Comparison of ENCODE assay signal across 21 cellular contexts in genomic region chr4:183919173-183919572, GRCh38. TPM values are rescaled to one million over a fixed set of nuclear protein-coding genes. Genes with fewer than 3 reads are reported as not detected.
DNase-seq lines count a peak whose midpoint lies in the region; ATAC-seq, FAIRE-seq and TF ChIP-seq lines count a peak whose summit lies in the region.
"Had no signal": no experiment of that assay in that cellular context is flagged by ENCODE, and none has a peak within 500 bp of the region (broad histone marks: within the 10 kb centered on the region; RNA-seq: fewer than 3 reads in every experiment).

No MANE protein-coding gene starts in this region.

- TF ChIP-seq RAD21 in SK-N-SH (IDR thresholded peaks at IDR 0.05; ENCODE audit: low read length), result no peak

- H3K4me1 ChIP-seq in SK-N-SH (ENCODE audit: control insufficient read depth in 1 of 2, insufficient read depth in 2 of 2, low read depth in 1 of 2, low read length in 1 of 2) (peaks cover 0 to 16% of the 10 kb centered on the region in 2 experiments; a peak in 1 of 4 replicates), endodermal cell (ENCODE audit: control insufficient read depth, insufficient read depth, low read length) (peaks cover 4% of the 10 kb centered on the region), left lung (no peaks in the 10 kb centered on the region), upper lobe of right lung (no peaks in the 10 kb centered on the region)

- CTCF ChIA-PET in SK-N-SH (lab: Yijun Ruan, JAX), result interaction anchor here (0.8 to 1.4 kb wide), 2 partner anchors 9 to 43 kb away, joined by 3 to 4 read pairs; no protein-coding TSS in a partner anchor

- H3K4me1 Mint-ChIP-seq in endodermal cell, result peaks cover 23% of the 10 kb centered on the region
- H3K4me1 Mint-ChIP-seq: CD8-positive, alpha-beta memory T cell had no signal

- no peak for TF ChIP-seq POLR2A in GM12892 (IDR thresholded peaks at IDR 0.05; ENCODE audit: low read depth, low read length)

- ATAC-seq in SK-N-SH treated with all-trans-retinoic acid at 6 μM for 48 hours (no peak; the same call in 2 of the 3 replicates), left lung (peak; percentile 24), upper lobe of right lung (peak; percentile 55), HG02938 (IDR thresholded peaks at IDR 0.05; ENCODE audit: unreplicated experiment) (no peak), GM21576 (IDR thresholded peaks at IDR 0.05; ENCODE audit: unreplicated experiment) (no peak)
- ATAC-seq: GM12878 had no signal

- peak overlapping the region in 1 of 2 experiments; percentile 64; a peak in 2 of 4 replicates for H3K27ac ChIP-seq in SK-N-SH (ENCODE audit: low read depth in 2 of 2, low read length in 1 of 2)
- H3K27ac ChIP-seq in endodermal cell (ENCODE audit: low read depth, low read length), result no peak overlapping the region
- H3K27ac ChIP-seq in left lung, result no peak overlapping the region
- no peak overlapping the region for H3K27ac ChIP-seq in upper lobe of right lung
- H3K27ac ChIP-seq: HL-60 had no signal

- H3K36me3 ChIP-seq in SK-N-SH (replicated peaks in 1 of 2; ENCODE audit: control insufficient read depth in 1 of 2, insufficient read depth in 2 of 2, low read length in 1 of 2) (no peaks in the 10 kb centered on the region), endodermal cell (ENCODE audit: control insufficient read depth, insufficient read depth, low read length) (no peaks in the 10 kb centered on the region), left lung (no peaks in the 10 kb centered on the region), upper lobe of right lung (no peaks in the 10 kb centered on the region)
- H3K36me3 ChIP-seq: BLaER1 treated with 17β-estradiol and CSF1 and Interleukin-3, amounts not matched to agents 10 nM and 100 nM had no signal

- 40% methylated on average over 9 of the region's 12 CpGs for WGBS in SK-N-SH (ENCODE audit: low lambda C conversion rate)
- WGBS in endodermal cell (ENCODE audit: insufficient coverage in 1 of 2, insufficient read length in 1 of 2), 2 experiments, result 63 to 73% methylated on average over 6 to 12 of the region's 12 CpGs

- H3F3A ChIP-seq in SK-N-SH (replicated peaks; ENCODE audit: insufficient read depth), result no peaks in the 10 kb centered on the region

- no peaks in the 10 kb centered on the region for H3K9me3 ChIP-seq in SK-N-SH
- H3K9me3 ChIP-seq in endodermal cell (ENCODE audit: control insufficient read depth, low read length), result peaks cover 8% of the 10 kb centered on the region
- no peaks in the 10 kb centered on the region for H3K9me3 ChIP-seq in left lung
- no peaks in the 10 kb centered on the region for H3K9me3 ChIP-seq in upper lobe of right lung

- no peaks in the 10 kb centered on the region for H4K20me1 ChIP-seq in SK-N-SH (ENCODE audit: insufficient read depth)
- H4K20me1 ChIP-seq: BLaER1 treated with 17β-estradiol and CSF1 and Interleukin-3, amounts not matched to agents 10 nM and 100 nM had no signal

- H3K4me3 ChIP-seq in SK-N-SH (ENCODE audit: low read depth in 2 of 2, low read length in 1 of 2) (no peak overlapping the region), endodermal cell (ENCODE audit: low read length) (no peak overlapping the region), left lung (no peak overlapping the region), upper lobe of right lung (no peak overlapping the region)
- H3K4me3 ChIP-seq: BLaER1 treated with 17β-estradiol and CSF1 and Interleukin-3, amounts not matched to agents 10 nM and 100 nM; GM12878 had no signal

- no peaks in the 10 kb centered on the region for H3K79me2 ChIP-seq in SK-N-SH (ENCODE audit: insufficient read depth)

- no peak overlapping the region for H3K27ac Mint-ChIP-seq in endodermal cell
- H3K27ac Mint-ChIP-seq: CD8-positive, alpha-beta memory T cell had no signal

- H3K4me2 ChIP-seq in SK-N-SH, result no peak overlapping the region

- DNase-seq in SK-N-SH (peak; percentile 77), endodermal cell (peak; percentile 55), left lung (no peak), upper lobe of right lung (no peak), GM12892 (ENCODE audit: insufficient read length) (no peak)
- DNase-seq: CD8-positive, alpha-beta memory T cell; DMS79 treated with DMSO at 0.1 percent for 48 hours; GDM1; HCEC 1CT; NCI-H187; NCI-H524; SHP77 treated with DMSO at 0.1 percent for 48 hours had no signal

- H3K4me3 Mint-ChIP-seq in endodermal cell, result no peak overlapping the region
- H3K4me3 Mint-ChIP-seq: CD8-positive, alpha-beta memory T cell had no signal

- H3K27me3 ChIP-seq in SK-N-SH (ENCODE audit: insufficient read depth), result no peaks in the 10 kb centered on the region
- no peaks in the 10 kb centered on the region for H3K27me3 ChIP-seq in endodermal cell (ENCODE audit: control insufficient read depth, insufficient read depth, low read length, poor library complexity, severe bottlenecking)
- no peaks in the 10 kb centered on the region for H3K27me3 ChIP-seq in left lung
- no peaks in the 10 kb centered on the region for H3K27me3 ChIP-seq in upper lobe of right lung
- H3K27me3 ChIP-seq: BLaER1 treated with 17β-estradiol and CSF1 and Interleukin-3, amounts not matched to agents 10 nM and 100 nM had no signal

- no peak overlapping the region for H3K9ac ChIP-seq in SK-N-SH
- H3K9ac ChIP-seq in endodermal cell (ENCODE audit: extremely low read depth, low read length, poor library complexity, severe bottlenecking), result no peak overlapping the region
- H3K9ac ChIP-seq: BLaER1 treated with 17β-estradiol and CSF1 and Interleukin-3, amounts not matched to agents 10 nM and 100 nM had no signal

- H3K9me2 ChIP-seq in SK-N-SH, result no peaks in the 10 kb centered on the region

- intact Hi-C loops in left lung (cut with DNase I) (no loop called here), upper lobe of right lung (cut with DNase I) (no loop called here)

- peaks cover 8% of the 10 kb centered on the region for H3K36me3 Mint-ChIP-seq in endodermal cell (ENCODE audit: low read depth)
- H3K36me3 Mint-ChIP-seq: CD8-positive, alpha-beta memory T cell had no signal

- FAIRE-seq in GM12892 (lab: Jason Lieb, UNC), result no peak
- FAIRE-seq: A204.1, GM12878, HTR-8/SVneo, RCC 7860 had no signal

- POLR2A ChIA-PET in SK-N-SH (lab: Yijun Ruan, JAX), result interaction anchor here (1.2 to 2.0 kb wide), 3 partner anchors 9 to 41 kb away, joined by 3 to 7 read pairs (median 4); no protein-coding TSS in a partner anchor

- H3K27me3 Mint-ChIP-seq in endodermal cell (ENCODE audit: insufficient read depth), result peaks cover 28% of the 10 kb centered on the region

- no peak for TF ChIP-seq EP300 in SK-N-SH (IDR thresholded peaks at IDR 0.05; ENCODE audit: borderline replicate concordance in 1 of 2, low read depth in 1 of 2, low read length in 1 of 2)

- TF ChIP-seq CTCF in SK-N-SH (IDR thresholded peaks at IDR 0.05), result no peak
- TF ChIP-seq CTCF in endodermal cell (conservative IDR thresholded peaks at IDR 0.05), result no peak
- TF ChIP-seq CTCF in left lung (IDR thresholded peaks at IDR 0.05), result no peak
- no peak for TF ChIP-seq CTCF in upper lobe of right lung (IDR thresholded peaks at IDR 0.05)

- H3K9me3 Mint-ChIP-seq in endodermal cell, result no peaks in the 10 kb centered on the region

- H2AFZ ChIP-seq in SK-N-SH (ENCODE audit: low read depth), result no peak overlapping the region

TF ChIP-seq in SK-N-SH, 30 proteins besides CTCF, POLR2A, EP300 and RAD21:
- TF ChIP-seq, protein P1, sequence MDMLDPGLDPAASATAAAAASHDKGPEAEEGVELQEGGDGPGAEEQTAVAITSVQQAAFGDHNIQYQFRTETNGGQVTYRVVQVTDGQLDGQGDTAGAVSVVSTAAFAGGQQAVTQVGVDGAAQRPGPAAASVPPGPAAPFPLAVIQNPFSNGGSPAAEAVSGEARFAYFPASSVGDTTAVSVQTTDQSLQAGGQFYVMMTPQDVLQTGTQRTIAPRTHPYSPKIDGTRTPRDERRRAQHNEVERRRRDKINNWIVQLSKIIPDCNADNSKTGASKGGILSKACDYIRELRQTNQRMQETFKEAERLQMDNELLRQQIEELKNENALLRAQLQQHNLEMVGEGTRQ (IDR thresholded peaks at IDR 0.05; ENCODE audit: borderline replicate concordance, low read depth, low read length), result no peak
- TF ChIP-seq GATA2 (CRISPR knock-in tag; IDR thresholded peaks at IDR 0.05), result no peak
- TF ChIP-seq JUND (IDR thresholded peaks at IDR 0.05), result no peak
- peak; percentile 51 for TF ChIP-seq MXI1 (IDR thresholded peaks at IDR 0.05; ENCODE audit: low read depth, low read length)

TF ChIP-seq in SK-N-SH treated with all-trans-retinoic acid at 6 μM for 48 hours, 23 proteins besides CTCF, POLR2A, EP300 and RAD21 (continues in another document):
- TF ChIP-seq CSDC2 (CRISPR knock-in tag; IDR thresholded peaks at IDR 0.05), result no peak
- TF ChIP-seq TSHZ2 (CRISPR knock-in tag; IDR thresholded peaks at IDR 0.05), result no peak; the same call in 1 of the 2 replicates
- TF ChIP-seq ZNF70 (CRISPR knock-in tag; IDR thresholded peaks at IDR 0.05), result no peak
- TF ChIP-seq BACH2 (CRISPR knock-in tag; IDR thresholded peaks at IDR 0.05; ENCODE audit: borderline replicate concordance), result no peak
- TF ChIP-seq ZNF8 (CRISPR knock-in tag; IDR thresholded peaks at IDR 0.05), result no peak
- TF ChIP-seq ZFP3 (CRISPR knock-in tag; IDR thresholded peaks at IDR 0.05), result no peak

RNA-seq across cellular contexts. Expression of gene STOX2, which starts 14.1 kb away (rescaled TPM):
- polyA plus RNA-seq in SK-N-SH (2012; rRNA removed), result 0.16 and 0.49 TPM in 2 replicates
- 0.27 and 0.43 TPM in 2 replicates for polyA plus RNA-seq in SK-N-SH (2012; cell fraction: cytosol; rRNA removed)
- polyA plus RNA-seq in SK-N-SH (2012; cell fraction: nucleus; rRNA removed), result 0.43 and 1.5 TPM in 2 replicates
- total RNA-seq in endodermal cell (10 to 100 TPM in 1 of 2 donors, 1 to 10 TPM in 1; 8.5 to 13.1 TPM), left lung (10 to 100 TPM; 12.4 to 14.3 TPM), upper lobe of right lung (12.9 TPM)
- 29.3 TPM for polyA plus RNA-seq in endodermal cell (2013, experiment 1 of 2)
- polyA plus RNA-seq in endodermal cell (2013, experiment 2 of 2), result 27.2 TPM
- 0.08 TPM for polyA plus RNA-seq in GM12892 (2012; ENCODE audit: missing spikeins)
- total RNA-seq: CD8-positive, alpha-beta memory T cell had no signal
- polyA plus RNA-seq: CD8-positive, alpha-beta memory T cell had no signal

Comparison
In these comparisons a context has a peak if more than half of its experiments do, and no peak if none do; other contexts are left out.
1. DNase-seq: peak in SK-N-SH (single experiment) and endodermal cell (single experiment); none in left lung (0 of 2), upper lobe of right lung (single experiment) and GM12892 (single experiment).
2. ATAC-seq: peak in left lung (single experiment) and upper lobe of right lung (single experiment); none in SK-N-SH treated with all-trans-retinoic acid at 6 μM for 48 hours (single experiment), HG02938 (single experiment) and GM21576 (single experiment).